8 cellular contexts compared by ENCODE assay signal in the genomic region with DNA sequence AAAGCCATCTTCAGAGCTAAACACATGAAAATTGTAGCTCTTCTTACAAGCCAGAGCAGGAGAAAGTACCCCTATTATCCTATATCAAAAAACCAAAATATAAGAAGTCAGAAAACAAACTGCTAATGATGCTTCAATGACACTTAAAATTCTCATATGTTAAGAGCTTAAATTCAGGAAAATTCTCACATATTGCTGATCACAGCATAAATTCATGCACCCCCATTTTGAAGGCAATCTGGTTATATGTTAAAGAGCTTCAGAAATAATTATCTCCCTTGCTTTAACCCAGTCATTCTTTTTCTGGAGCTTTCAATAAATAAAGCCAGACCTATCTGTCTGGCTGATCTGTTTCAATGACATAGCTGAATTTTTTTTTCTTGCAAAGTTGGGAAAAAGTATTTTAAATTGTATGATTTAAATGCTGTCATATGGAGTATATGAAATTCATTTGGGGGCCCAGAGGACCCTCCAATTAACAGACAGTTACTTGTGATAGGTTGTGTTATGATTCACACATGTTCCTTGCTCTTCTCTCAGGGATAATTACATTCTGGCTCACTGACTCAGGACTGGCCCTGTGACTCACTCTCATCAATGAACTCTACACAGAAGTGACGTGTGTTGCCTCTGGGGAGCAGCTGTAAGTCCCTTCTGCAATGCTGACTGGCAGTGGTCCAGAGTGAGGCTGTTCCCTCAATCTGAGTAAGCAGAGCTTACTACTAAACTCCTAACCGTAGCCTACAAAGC.
DNase-seq lines count a peak whose midpoint lies in the region; ATAC-seq lines count a peak whose summit lies in the region.

No MANE protein-coding gene starts in this region.

- ATAC-seq in GM19023 (IDR thresholded peaks at IDR 0.05; ENCODE audit: unreplicated experiment) = peak; percentile 93
- ATAC-seq in HG03354 (IDR thresholded peaks at IDR 0.05; ENCODE audit: poor library complexity, severe bottlenecking, unreplicated experiment) = peak; percentile 94
- peak; percentile 98 to 100 for ATAC-seq in stimulated activated naive B cell treated with anti-CD40 and anti-IgM and Interleukin-4, amounts not matched to agents 10 μg/mL and 1 μg/mL and 100 μg/mL, for 72 hours (replicated peaks)

- no peaks in the 10 kb centered on the region for H3K27me3 Mint-ChIP-seq in stimulated activated naive B cell treated with anti-CD40 and anti-IgM and Interleukin-4, amounts not matched to agents 10 μg/mL and 1 μg/mL and 100 μg/mL, for 72 hours

- DNase-seq in AG08395 (ENCODE audit: low spot score) (peak; percentile 96), NCI-H446 (lab: John Stamatoyannopoulos, UW) (peak; percentile 96 to 97), astrocyte of the hippocampus (ENCODE audit: low read depth, low spot score) (peak; percentile 99), inferior parietal cortex (ENCODE audit: extremely low spot score) (peak; percentile 71), T-helper 2 cell (no peak)
- DNase-seq in stimulated activated naive B cell treated with anti-CD40 and anti-IgM and Interleukin-4, amounts not matched to agents 10 μg/mL and 1 μg/mL and 100 μg/mL, for 72 hours = peak; percentile 55

- no peak overlapping the region for H3K27ac Mint-ChIP-seq in stimulated activated naive B cell treated with anti-CD40 and anti-IgM and Interleukin-4, amounts not matched to agents 10 μg/mL and 1 μg/mL and 100 μg/mL, for 72 hours

- H3K36me3 Mint-ChIP-seq in stimulated activated naive B cell treated with anti-CD40 and anti-IgM and Interleukin-4, amounts not matched to agents 10 μg/mL and 1 μg/mL and 100 μg/mL, for 72 hours = no peaks in the 10 kb centered on the region

- peaks cover 0 to 5% of the 10 kb centered on the region in 2 donors for H3K4me1 Mint-ChIP-seq in stimulated activated naive B cell treated with anti-CD40 and anti-IgM and Interleukin-4, amounts not matched to agents 10 μg/mL and 1 μg/mL and 100 μg/mL, for 72 hours

- H3K9me3 Mint-ChIP-seq in stimulated activated naive B cell treated with anti-CD40 and anti-IgM and Interleukin-4, amounts not matched to agents 10 μg/mL and 1 μg/mL and 100 μg/mL, for 72 hours = peaks cover 0 to 2% of the 10 kb centered on the region in 2 donors

- no peak overlapping the region for H3K4me3 Mint-ChIP-seq in stimulated activated naive B cell treated with anti-CD40 and anti-IgM and Interleukin-4, amounts not matched to agents 10 μg/mL and 1 μg/mL and 100 μg/mL, for 72 hours

Comparison
In these comparisons a context has a peak if more than half of its experiments do, and no peak if none do; other contexts are left out.
1. DNase-seq: peak in AG08395 (single experiment), NCI-H446 (2 of 2), astrocyte of the hippocampus (single experiment), inferior parietal cortex (single experiment) and stimulated activated naive B cell treated with anti-CD40 and anti-IgM and Interleukin-4, amounts not matched to agents 10 μg/mL and 1 μg/mL and 100 μg/mL, for 72 hours (single experiment); none in T-helper 2 cell (0 of 5).
2. Peak in every context shown above with its lines, with median percentiles within 50 percentile points of each other: ATAC-seq.